In genomic region chr9:119556129-119556875, GRCh38 we compare ENCODE assay signal across 8 cellular contexts.
A peak's percentile ranks its signal among the peaks of the same experiment; 100 is the strongest.
DNase-seq lines count a peak whose midpoint lies in the region; ATAC-seq and TF ChIP-seq lines count a peak whose summit lies in the region.

No MANE protein-coding gene starts in this region.

- no peaks in the 10 kb centered on the region for H3K4me1 Mint-ChIP-seq in natural killer cell

- DNase-seq in D341Med (ENCODE audit: low spot score) (peak; percentile 86), NCI-H69 (lab: John Stamatoyannopoulos, UW) (peak; percentile 95), activated T-cell treated with anti-CD3 and anti-CD28 coated beads for 48 hours (ENCODE audit: low read depth) (peak; percentile 48), fibroblast of the conjunctiva (ENCODE audit: low read depth) (peak; percentile 36), natural killer cell (peak; percentile 16), superior temporal gyrus (ENCODE audit: extremely low spot score) (peak; percentile 83)

- H3K4me3 Mint-ChIP-seq in natural killer cell, result no peak overlapping the region

- H3K27ac Mint-ChIP-seq in natural killer cell, result no peak overlapping the region

- no peaks in the 10 kb centered on the region for H3K36me3 Mint-ChIP-seq in natural killer cell

- peak; percentile 33 for TF ChIP-seq CTCF in natural killer cell (IDR thresholded peaks at IDR 0.05)

- intact Hi-C loops in natural killer cell (cut with micrococcal nuclease), result loop anchor here (10.0 kb wide), 1 partner anchor 918 kb away; no protein-coding TSS in a partner anchor

- H3K27me3 Mint-ChIP-seq in natural killer cell (ENCODE audit: low read depth in 2 of 2), result peaks cover 6% of the 10 kb centered on the region in 2 donors

- peaks cover 0 to 2% of the 10 kb centered on the region in 2 donors for H3K9me3 Mint-ChIP-seq in natural killer cell

- ATAC-seq in GM19455 (IDR thresholded peaks at IDR 0.05; ENCODE audit: unreplicated experiment), result peak; percentile 95
- ATAC-seq in HG03521 (IDR thresholded peaks at IDR 0.05; ENCODE audit: unreplicated experiment), result peak; percentile 99
- ATAC-seq in natural killer cell, result peak in 2 of 3 donors; percentile 53 to 70

Comparison
In these comparisons a context has a peak if more than half of its experiments do, and no peak if none do; other contexts are left out.
1. Peak in every context shown above with its lines: DNase-seq and ATAC-seq.
2. DNase-seq: peak in every context shown above with its lines; median percentile 95 in NCI-H69; 86 in D341Med; 83 in superior temporal gyrus; 48 in activated T-cell treated with anti-CD3 and anti-CD28 coated beads for 48 hours; 36 in fibroblast of the conjunctiva; 16 in natural killer cell.